ENCODE assay signal across 30 cellular contexts in the genomic region with DNA sequence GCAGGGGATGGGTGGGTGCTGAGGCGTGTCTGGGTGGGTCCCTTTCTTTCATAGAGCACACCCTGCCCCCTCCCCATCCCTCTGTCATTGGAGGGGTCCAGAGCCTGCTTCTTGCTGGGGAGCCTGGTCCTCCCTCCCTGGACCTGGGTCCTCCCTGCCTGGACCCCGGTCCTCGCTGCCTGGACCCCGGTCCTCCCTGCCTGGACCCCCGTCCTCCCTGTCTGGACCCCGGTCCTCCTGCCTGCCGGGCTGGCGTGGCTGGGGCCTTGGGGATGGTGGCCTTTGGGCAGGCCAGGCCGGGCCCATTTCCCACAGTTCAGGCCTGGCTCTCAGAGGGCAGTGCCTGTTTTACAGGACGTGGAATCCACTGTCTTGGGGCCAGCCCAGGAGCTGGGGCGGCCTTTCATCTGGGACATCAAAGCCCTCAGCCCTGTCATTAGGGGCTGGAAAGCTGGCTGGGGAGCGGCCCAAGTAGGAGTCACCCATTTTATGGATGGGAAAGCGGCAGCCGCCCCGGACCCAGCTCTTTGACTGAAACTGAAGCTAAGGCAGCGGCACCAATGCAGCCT. TPM values are rescaled to one million over a fixed set of nuclear protein-coding genes. Genes with fewer than 3 reads are reported as not detected.
"Had no signal": no experiment of that assay in that cellular context is flagged by ENCODE, and none has a peak within 500 bp of the region (broad histone marks: within the 10 kb centered on the region; RNA-seq: fewer than 3 reads in every experiment).

No MANE protein-coding gene starts in this region.

- H3K4me3 Mint-ChIP-seq: naive B cell; naive thymus-derived CD8-positive, alpha-beta T cell; natural killer cell treated with Interleukin-12 subunit alpha and Interleukin-12 subunit beta and Interleukin-15 and Interleukin-18, amount 100 ng/mL, for 72 hours; nephron progenitor cell; neural crest cell; stimulated activated naive B cell treated with anti-CD40 and anti-IgM and Interleukin-4, amounts not matched to agents 10 μg/mL and 1 μg/mL and 100 μg/mL, for 72 hours had no signal

- H3K9me3 ChIP-seq: ovary, psoas muscle, spleen, stomach, thoracic aorta, thyroid gland, tibial nerve, upper lobe of left lung, vagina had no signal

- H3K36me3 Mint-ChIP-seq: naive B cell; naive thymus-derived CD8-positive, alpha-beta T cell; natural killer cell treated with Interleukin-12 subunit alpha and Interleukin-12 subunit beta and Interleukin-15 and Interleukin-18, amount 100 ng/mL, for 72 hours; stimulated activated naive B cell treated with anti-CD40 and anti-IgM and Interleukin-4, amounts not matched to agents 10 μg/mL and 1 μg/mL and 100 μg/mL, for 72 hours had no signal

- H3K27me3 ChIP-seq: ovary, thyroid gland, upper lobe of left lung, vagina had no signal

- H3K9me3 Mint-ChIP-seq: naive B cell; naive thymus-derived CD8-positive, alpha-beta T cell; natural killer cell treated with Interleukin-12 subunit alpha and Interleukin-12 subunit beta and Interleukin-15 and Interleukin-18, amount 100 ng/mL, for 72 hours; nephron progenitor cell; neural crest cell; stimulated activated naive B cell treated with anti-CD40 and anti-IgM and Interleukin-4, amounts not matched to agents 10 μg/mL and 1 μg/mL and 100 μg/mL, for 72 hours had no signal

- FAIRE-seq: urothelium cell line had no signal

- H3K4me1 ChIP-seq: parathyroid adenoma, psoas muscle, tibial nerve had no signal

- H2AFZ ChIP-seq: parathyroid adenoma had no signal

- ATAC-seq: naive thymus-derived CD8-positive, alpha-beta T cell; psoas muscle; sciatic nerve; stimulated activated naive B cell treated with anti-CD40 and anti-IgM and Interleukin-4, amounts not matched to agents 10 μg/mL and 1 μg/mL and 100 μg/mL, for 72 hours had no signal

- H3K27ac ChIP-seq: ovary, parathyroid adenoma, psoas muscle, skin epidermis, spleen, stomach, thoracic aorta, thyroid gland, tibial nerve, vagina had no signal

- H3K4me3 ChIP-seq: ovary, psoas muscle, skin epidermis, smooth muscle cell, spleen, stomach, thoracic aorta, thyroid gland, tibial nerve, upper lobe of left lung, vagina had no signal

- H3K4me1 Mint-ChIP-seq: naive B cell; naive thymus-derived CD8-positive, alpha-beta T cell; neural crest cell; stimulated activated naive B cell treated with anti-CD40 and anti-IgM and Interleukin-4, amounts not matched to agents 10 μg/mL and 1 μg/mL and 100 μg/mL, for 72 hours had no signal

- H3K4me2 ChIP-seq: smooth muscle cell had no signal

- H3K36me3 ChIP-seq: ovary, spleen, stomach, thoracic aorta, thyroid gland, upper lobe of left lung, vagina had no signal

- H3K79me2 ChIP-seq: parathyroid adenoma had no signal

- H3K9ac ChIP-seq: parathyroid adenoma had no signal

- H3K27ac Mint-ChIP-seq: naive B cell; naive thymus-derived CD8-positive, alpha-beta T cell; natural killer cell treated with Interleukin-12 subunit alpha and Interleukin-12 subunit beta and Interleukin-15 and Interleukin-18, amount 100 ng/mL, for 72 hours; nephron progenitor cell; progenitor cell of endocrine pancreas; stimulated activated naive B cell treated with anti-CD40 and anti-IgM and Interleukin-4, amounts not matched to agents 10 μg/mL and 1 μg/mL and 100 μg/mL, for 72 hours had no signal

- H3K27me3 Mint-ChIP-seq: natural killer cell treated with Interleukin-12 subunit alpha and Interleukin-12 subunit beta and Interleukin-15 and Interleukin-18, amount 100 ng/mL, for 72 hours; progenitor cell of endocrine pancreas had no signal

- DNase-seq: naive B cell; naive thymus-derived CD8-positive, alpha-beta T cell; nephron progenitor cell; occipital lobe; ovary; psoas muscle; spleen; stimulated activated CD4-positive, alpha-beta T cell treated with anti-CD3 and anti-CD28 coated beads, Interleukin-12 subunit alpha, Interleukin-12 subunit beta, amount 100 ng/mL, for 4 hours; stimulated activated CD4-positive, alpha-beta T cell treated with anti-CD3 and anti-CD28 coated beads, Interleukin-1b, Interleukin-23, amount 100 ng/mL, for 48 hours; stimulated activated CD4-positive, alpha-beta T cell treated with anti-CD3 and anti-CD28 coated beads, Interleukin-4, amount 100 ng/mL, for 1 hour; stimulated activated CD4-positive, alpha-beta T cell treated with anti-CD3 and anti-CD28 coated beads, Interleukin-4, amount 100 ng/mL, for 4 hours; stimulated activated CD8-positive, alpha-beta memory T cell treated with anti-CD3 and anti-CD28 coated beads, Interleukin-4, amount 100 ng/mL, for 48 hours; stimulated activated naive B cell treated with anti-CD40 and anti-IgM and Interleukin-4, amounts not matched to agents 10 μg/mL and 1 μg/mL and 100 μg/mL, for 72 hours; stimulated activated naive CD4-positive, alpha-beta T cell treated with Interleukin-2 at 50 U/mL for 16 hours; stomach; thyroid gland; trophoblast cell had no signal

RNA-seq across cellular contexts. Expression of gene KIF26A, which starts 44.6 kb away (rescaled TPM):
- total RNA-seq: natural killer cell treated with Interleukin-12 subunit alpha and Interleukin-12 subunit beta and Interleukin-15 and Interleukin-18, amount 100 ng/mL, for 72 hours; osteoblast had no signal
- polyA plus RNA-seq: naive thymus-derived CD8-positive, alpha-beta T cell had no signal
